ENCODE assay signal across 1 cellular context in genomic region chr13:110887242-110887954, GRCh38.
TF ChIP-seq lines count a peak whose summit lies in the region.

No MANE protein-coding gene starts in this region.

TF ChIP-seq in K562, 482 proteins besides CTCF, POLR2A, EP300 and RAD21 (continued from another document):
- TF ChIP-seq THRB (CRISPR knock-in tag; conservative IDR thresholded peaks at IDR 0.05) (no peak), SUPT5H (IDR thresholded peaks at IDR 0.05) (peak; percentile 25; the same call in 1 of the 2 replicates)
- TF ChIP-seq, protein P1, sequence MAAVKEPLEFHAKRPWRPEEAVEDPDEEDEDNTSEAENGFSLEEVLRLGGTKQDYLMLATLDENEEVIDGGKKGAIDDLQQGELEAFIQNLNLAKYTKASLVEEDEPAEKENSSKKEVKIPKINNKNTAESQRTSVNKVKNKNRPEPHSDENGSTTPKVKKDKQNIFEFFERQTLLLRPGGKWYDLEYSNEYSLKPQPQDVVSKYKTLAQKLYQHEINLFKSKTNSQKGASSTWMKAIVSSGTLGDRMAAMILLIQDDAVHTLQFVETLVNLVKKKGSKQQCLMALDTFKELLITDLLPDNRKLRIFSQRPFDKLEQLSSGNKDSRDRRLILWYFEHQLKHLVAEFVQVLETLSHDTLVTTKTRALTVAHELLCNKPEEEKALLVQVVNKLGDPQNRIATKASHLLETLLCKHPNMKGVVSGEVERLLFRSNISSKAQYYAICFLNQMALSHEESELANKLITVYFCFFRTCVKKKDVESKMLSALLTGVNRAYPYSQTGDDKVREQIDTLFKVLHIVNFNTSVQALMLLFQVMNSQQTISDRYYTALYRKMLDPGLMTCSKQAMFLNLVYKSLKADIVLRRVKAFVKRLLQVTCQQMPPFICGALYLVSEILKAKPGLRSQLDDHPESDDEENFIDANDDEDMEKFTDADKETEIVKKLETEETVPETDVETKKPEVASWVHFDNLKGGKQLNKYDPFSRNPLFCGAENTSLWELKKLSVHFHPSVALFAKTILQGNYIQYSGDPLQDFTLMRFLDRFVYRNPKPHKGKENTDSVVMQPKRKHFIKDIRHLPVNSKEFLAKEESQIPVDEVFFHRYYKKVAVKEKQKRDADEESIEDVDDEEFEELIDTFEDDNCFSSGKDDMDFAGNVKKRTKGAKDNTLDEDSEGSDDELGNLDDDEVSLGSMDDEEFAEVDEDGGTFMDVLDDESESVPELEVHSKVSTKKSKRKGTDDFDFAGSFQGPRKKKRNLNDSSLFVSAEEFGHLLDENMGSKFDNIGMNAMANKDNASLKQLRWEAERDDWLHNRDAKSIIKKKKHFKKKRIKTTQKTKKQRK (IDR thresholded peaks at IDR 0.05; ENCODE audit: borderline replicate concordance, low read depth, low read length), result no peak
